In the genomic region with DNA sequence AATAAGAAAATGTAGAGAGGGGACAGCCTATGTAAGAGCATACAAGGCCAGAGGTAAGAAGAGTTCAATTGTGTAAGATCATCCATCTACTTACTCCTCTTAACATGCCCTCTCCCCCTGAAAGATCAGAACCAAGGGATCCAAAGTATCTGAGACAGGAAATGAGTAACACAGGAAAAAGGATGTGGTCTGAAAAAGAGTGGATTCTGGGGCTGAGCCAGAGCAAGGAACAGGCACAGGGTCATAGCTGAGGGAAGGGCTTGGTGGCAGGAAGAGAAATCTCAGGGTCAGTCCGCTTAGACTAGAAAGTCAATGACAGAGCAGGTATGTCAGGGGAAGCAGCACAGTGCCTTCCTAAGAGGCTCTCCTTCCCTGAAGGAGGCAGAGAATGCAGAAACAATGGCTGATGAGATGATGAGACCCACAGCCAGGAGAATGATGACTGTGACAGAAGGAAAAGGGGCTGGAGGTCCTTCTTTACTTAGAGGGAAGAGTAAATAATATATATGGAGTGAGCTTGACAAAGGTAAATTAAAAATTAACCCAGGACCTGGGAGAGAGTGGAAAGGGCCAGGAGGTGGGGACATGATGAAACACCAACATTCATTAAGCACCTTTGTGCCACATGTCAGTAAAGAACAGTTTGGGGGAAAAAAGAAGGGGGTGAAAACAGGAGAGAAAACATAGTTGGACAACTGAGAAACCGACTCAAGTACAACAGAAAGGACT, we compare ENCODE assay signal across 8 cellular contexts. TPM values are rescaled to one million over a fixed set of nuclear protein-coding genes. Genes with fewer than 3 reads are reported as not detected.
DNase-seq lines count a peak whose midpoint lies in the region; ATAC-seq and TF ChIP-seq lines count a peak whose summit lies in the region.

No MANE protein-coding gene starts in this region.

- ATAC-seq in upper lobe of right lung (peak; percentile 44), HG03565 (IDR thresholded peaks at IDR 0.05; ENCODE audit: unreplicated experiment) (no peak), HG02870 (IDR thresholded peaks at IDR 0.05; ENCODE audit: unreplicated experiment) (no peak)

- 72 to 95% methylated on average over 2 of the region's 2 CpGs for WGBS in mesodermal cell (ENCODE audit: insufficient coverage in 2 of 2), 2 experiments

- H3K4me1 ChIP-seq in mesodermal cell (ENCODE audit: control insufficient read depth, insufficient read depth, low read length, poor library complexity, severe bottlenecking) (peaks cover 49% of the 10 kb centered on the region), upper lobe of right lung (peaks cover 71% of the 10 kb centered on the region)

- H3K4me3 ChIP-seq in mesodermal cell (ENCODE audit: extremely low read depth, insufficient read depth, low read length, poor library complexity, severe bottlenecking) (peak overlapping the region; percentile 67), upper lobe of right lung (peak overlapping the region; percentile 78)

- peaks cover 49% of the 10 kb centered on the region for H3K36me3 ChIP-seq in mesodermal cell (ENCODE audit: control insufficient read depth, insufficient read depth, low read length)
- H3K36me3 ChIP-seq in upper lobe of right lung: peaks cover 4% of the 10 kb centered on the region

- peak; percentile 95 for DNase-seq in H4 (ENCODE audit: low spot score)
- peak; percentile 62 for DNase-seq in dedifferentiated amniotic fluid mesenchymal stem cell (ENCODE audit: extremely low spot score)
- DNase-seq in upper lobe of right lung: no peak
- DNase-seq in SK-N-DZ (ENCODE audit: low spot score): no peak

- no peaks in the 10 kb centered on the region for H3K27me3 ChIP-seq in upper lobe of right lung

- no peaks in the 10 kb centered on the region for H3K9me3 ChIP-seq in mesodermal cell (ENCODE audit: control insufficient read depth, low read length)
- no peaks in the 10 kb centered on the region for H3K9me3 ChIP-seq in upper lobe of right lung

- intact Hi-C loops in upper lobe of right lung (cut with DNase I): no loop called here

- no peak for TF ChIP-seq CTCF in upper lobe of right lung (IDR thresholded peaks at IDR 0.05)

- H3K27ac ChIP-seq in mesodermal cell (ENCODE audit: low read depth, low read length, severe bottlenecking) (peak overlapping the region; percentile 86), upper lobe of right lung (peak overlapping the region; percentile 96)

TF ChIP-seq in PFSK-1, 5 proteins besides CTCF, POLR2A, EP300 and RAD21:
- TF ChIP-seq FOXP2 (optimal IDR thresholded peaks at IDR 0.05; ENCODE audit: borderline replicate concordance, extremely low read depth, extremely low read length, insufficient read depth): no peak
- TF ChIP-seq, protein P1, sequence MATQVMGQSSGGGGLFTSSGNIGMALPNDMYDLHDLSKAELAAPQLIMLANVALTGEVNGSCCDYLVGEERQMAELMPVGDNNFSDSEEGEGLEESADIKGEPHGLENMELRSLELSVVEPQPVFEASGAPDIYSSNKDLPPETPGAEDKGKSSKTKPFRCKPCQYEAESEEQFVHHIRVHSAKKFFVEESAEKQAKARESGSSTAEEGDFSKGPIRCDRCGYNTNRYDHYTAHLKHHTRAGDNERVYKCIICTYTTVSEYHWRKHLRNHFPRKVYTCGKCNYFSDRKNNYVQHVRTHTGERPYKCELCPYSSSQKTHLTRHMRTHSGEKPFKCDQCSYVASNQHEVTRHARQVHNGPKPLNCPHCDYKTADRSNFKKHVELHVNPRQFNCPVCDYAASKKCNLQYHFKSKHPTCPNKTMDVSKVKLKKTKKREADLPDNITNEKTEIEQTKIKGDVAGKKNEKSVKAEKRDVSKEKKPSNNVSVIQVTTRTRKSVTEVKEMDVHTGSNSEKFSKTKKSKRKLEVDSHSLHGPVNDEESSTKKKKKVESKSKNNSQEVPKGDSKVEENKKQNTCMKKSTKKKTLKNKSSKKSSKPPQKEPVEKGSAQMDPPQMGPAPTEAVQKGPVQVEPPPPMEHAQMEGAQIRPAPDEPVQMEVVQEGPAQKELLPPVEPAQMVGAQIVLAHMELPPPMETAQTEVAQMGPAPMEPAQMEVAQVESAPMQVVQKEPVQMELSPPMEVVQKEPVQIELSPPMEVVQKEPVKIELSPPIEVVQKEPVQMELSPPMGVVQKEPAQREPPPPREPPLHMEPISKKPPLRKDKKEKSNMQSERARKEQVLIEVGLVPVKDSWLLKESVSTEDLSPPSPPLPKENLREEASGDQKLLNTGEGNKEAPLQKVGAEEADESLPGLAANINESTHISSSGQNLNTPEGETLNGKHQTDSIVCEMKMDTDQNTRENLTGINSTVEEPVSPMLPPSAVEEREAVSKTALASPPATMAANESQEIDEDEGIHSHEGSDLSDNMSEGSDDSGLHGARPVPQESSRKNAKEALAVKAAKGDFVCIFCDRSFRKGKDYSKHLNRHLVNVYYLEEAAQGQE (IDR thresholded peaks at IDR 0.05; ENCODE audit: insufficient read depth in 1 of 2, low read depth in 2 of 2, low read length in 2 of 2): peak in 1 of 2 experiments; percentile 63; a peak in 2 of 4 replicates
- peak; percentile 66; the same call in 1 of the 2 replicates for TF ChIP-seq POLR2AphosphoS5 (IDR thresholded peaks at IDR 0.05; ENCODE audit: low read depth, low read length)
- TF ChIP-seq TAF1 (IDR thresholded peaks at IDR 0.05; ENCODE audit: borderline replicate concordance, insufficient read depth, low read length): peak; percentile 71; the same call in 1 of the 2 replicates
- peak; percentile 78; the same call in 1 of the 2 replicates for TF ChIP-seq SIN3A (IDR thresholded peaks at IDR 0.05; ENCODE audit: borderline replicate concordance, insufficient read depth, low read length)

RNA-seq across cellular contexts. Expression of gene A3GALT2, which starts 26.2 kb away (rescaled TPM):
- total RNA-seq in H4 (2014; rRNA removed; shearing (Covaris generic)): not detected in 2 replicates
- polyA plus RNA-seq in PFSK-1 (2012; ENCODE audit: insufficient read length, low read depth): not detected
- polyA plus RNA-seq in mesodermal cell (2013, experiment 1 of 2): not detected
- not detected for polyA plus RNA-seq in mesodermal cell (2013, experiment 2 of 2)
- total RNA-seq in upper lobe of right lung: not detected
- not detected in 2 replicates for polyA plus RNA-seq in SK-N-DZ (2014; cell fraction: cytosol; rRNA removed)
- not detected in 2 replicates for polyA plus RNA-seq in SK-N-DZ (2014; cell fraction: nucleus; rRNA removed)

Comparison
In these comparisons a context has a peak if more than half of its experiments do, and no peak if none do; other contexts are left out.
1. DNase-seq: peak in H4 (single experiment) and dedifferentiated amniotic fluid mesenchymal stem cell (single experiment); none in upper lobe of right lung (single experiment) and SK-N-DZ (single experiment).